12 cellular contexts compared by ENCODE assay signal in the genomic region with DNA sequence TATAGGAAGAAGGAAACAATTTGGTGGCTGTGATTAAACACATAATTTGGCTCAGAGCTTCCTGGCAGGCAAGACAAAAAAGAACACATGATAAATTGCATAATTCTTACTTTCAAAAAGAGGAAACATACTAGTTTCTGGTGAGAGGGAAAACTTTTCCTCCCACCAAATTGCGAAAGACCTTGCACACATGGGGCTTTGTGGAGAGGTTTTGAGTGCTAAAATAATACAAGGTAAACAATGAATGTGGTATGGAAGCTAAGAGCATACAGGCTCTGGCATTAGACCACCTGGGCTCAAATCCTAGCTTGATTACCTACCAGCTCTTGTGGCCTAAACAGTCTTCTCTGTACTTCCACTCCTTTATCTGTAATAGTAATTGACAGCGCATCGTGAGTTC.
DNase-seq lines count a peak whose midpoint lies in the region; ATAC-seq and TF ChIP-seq lines count a peak whose summit lies in the region.
"Had no signal": no experiment of that assay in that cellular context is flagged by ENCODE, and none has a peak within 500 bp of the region (broad histone marks: within the 10 kb centered on the region; RNA-seq: fewer than 3 reads in every experiment).

No MANE protein-coding gene starts in this region.

- H3K4me3 ChIP-seq in lung (no peak overlapping the region), vagina (no peak overlapping the region), coronary artery (no peak overlapping the region)

- no peak for TF ChIP-seq CTCF in lung (IDR thresholded peaks at IDR 0.05; ENCODE audit: control extremely low read depth, extremely low read depth)
- no peak for TF ChIP-seq CTCF in vagina (IDR thresholded peaks at IDR 0.05)
- TF ChIP-seq CTCF in coronary artery (IDR thresholded peaks at IDR 0.05), result no peak

- no peak overlapping the region for H3K27ac Mint-ChIP-seq in naive thymus-derived CD8-positive, alpha-beta T cell
- H3K27ac Mint-ChIP-seq: activated CD4-positive, alpha-beta memory T cell treated with anti-CD3 and anti-CD28 coated beads for 36 hours; stimulated activated naive B cell treated with anti-CD40 and anti-IgM and Interleukin-4, amounts not matched to agents 10 μg/mL and 1 μg/mL and 100 μg/mL, for 72 hours had no signal

- H3K27me3 ChIP-seq in lung (ENCODE audit: control insufficient read depth, insufficient read depth), result no peaks in the 10 kb centered on the region
- no peaks in the 10 kb centered on the region for H3K27me3 ChIP-seq in vagina

- no peaks in the 10 kb centered on the region for H3K27me3 Mint-ChIP-seq in naive thymus-derived CD8-positive, alpha-beta T cell
- H3K27me3 Mint-ChIP-seq: activated CD4-positive, alpha-beta memory T cell treated with anti-CD3 and anti-CD28 coated beads for 36 hours; stimulated activated naive B cell treated with anti-CD40 and anti-IgM and Interleukin-4, amounts not matched to agents 10 μg/mL and 1 μg/mL and 100 μg/mL, for 72 hours had no signal

- H3K4me1 ChIP-seq in lung (ENCODE audit: control insufficient read depth in 2 of 2, insufficient read depth in 2 of 2, low read length in 2 of 2) (peaks cover 4 to 9% of the 10 kb centered on the region in 2 donors), vagina (peaks cover 60% of the 10 kb centered on the region)

- POLR2A ChIA-PET in naive thymus-derived CD8-positive, alpha-beta T cell (lab: Charles Lee), result no interaction called here

- H3K27ac ChIP-seq in caudate nucleus (ENCODE audit: low read depth, low read length), result peak overlapping the region; percentile 48
- peak overlapping the region; percentile 37 to 51 for H3K27ac ChIP-seq in lung (ENCODE audit: low read depth in 1 of 2, low read length in 1 of 2)
- H3K27ac ChIP-seq in vagina, result peak overlapping the region; percentile 84
- peak overlapping the region in 1 of 2 donors; percentile 59 for H3K27ac ChIP-seq in coronary artery

- peaks cover 0 to 5% (median under 1%) of the 10 kb centered on the region in 4 donors for H3K4me1 Mint-ChIP-seq in naive thymus-derived CD8-positive, alpha-beta T cell

- H3K9me3 ChIP-seq in lung (ENCODE audit: control insufficient read depth in 2 of 2, insufficient read depth in 1 of 2, low read length in 1 of 2) (no peaks in the 10 kb centered on the region), vagina (no peaks in the 10 kb centered on the region)

- H3K36me3 Mint-ChIP-seq in naive thymus-derived CD8-positive, alpha-beta T cell, result peaks cover 0 to 9% (median 2%) of the 10 kb centered on the region in 3 donors
- H3K36me3 Mint-ChIP-seq: activated CD4-positive, alpha-beta memory T cell treated with anti-CD3 and anti-CD28 coated beads for 36 hours had no signal

- WGBS in lung, 2 donors, result 31 to 42% methylated on average over 3 of the region's 3 CpGs

- H3K4me3 Mint-ChIP-seq in naive thymus-derived CD8-positive, alpha-beta T cell, result no peak overlapping the region
- H3K4me3 Mint-ChIP-seq: activated CD4-positive, alpha-beta memory T cell treated with anti-CD3 and anti-CD28 coated beads for 36 hours; neural crest cell; stimulated activated naive B cell treated with anti-CD40 and anti-IgM and Interleukin-4, amounts not matched to agents 10 μg/mL and 1 μg/mL and 100 μg/mL, for 72 hours had no signal

- no peak for DNase-seq in Right ventricle myocardium inferior (ENCODE audit: missing footprints)
- DNase-seq in cardiac septum (ENCODE audit: low spot score), result no peak
- no peak for DNase-seq in caudate nucleus (lab: John Stamatoyannopoulos, UW)
- peak; percentile 48 for DNase-seq in lung (ENCODE audit: low spot score)
- DNase-seq in vagina (ENCODE audit: extremely low spot score in 2 of 2), result no peak
- DNase-seq in coronary artery (ENCODE audit: low spot score), result no peak
- no peak for DNase-seq in naive thymus-derived CD8-positive, alpha-beta T cell
- DNase-seq: activated CD4-positive, alpha-beta memory T cell treated with anti-CD3 and anti-CD28 coated beads for 36 hours; NCI-H1105 treated with DMSO at 0.1 percent for 48 hours; stimulated activated naive B cell treated with anti-CD40 and anti-IgM and Interleukin-4, amounts not matched to agents 10 μg/mL and 1 μg/mL and 100 μg/mL, for 72 hours had no signal

- H3K36me3 ChIP-seq in lung (ENCODE audit: control insufficient read depth in 2 of 2, insufficient read depth in 2 of 2, low read length in 2 of 2) (no peaks in the 10 kb centered on the region), vagina (no peaks in the 10 kb centered on the region)

- peak; percentile 58 for ATAC-seq in Right ventricle myocardium inferior
- ATAC-seq in lung (ENCODE audit: insufficient read depth, low FRiP score), result peak; percentile 67
- ATAC-seq in HG03039 (IDR thresholded peaks at IDR 0.05; ENCODE audit: unreplicated experiment), result no peak
- ATAC-seq in naive thymus-derived CD8-positive, alpha-beta T cell, result no peak

- no peaks in the 10 kb centered on the region for H3K9me3 Mint-ChIP-seq in naive thymus-derived CD8-positive, alpha-beta T cell
- H3K9me3 Mint-ChIP-seq: activated CD4-positive, alpha-beta memory T cell treated with anti-CD3 and anti-CD28 coated beads for 36 hours; stimulated activated naive B cell treated with anti-CD40 and anti-IgM and Interleukin-4, amounts not matched to agents 10 μg/mL and 1 μg/mL and 100 μg/mL, for 72 hours had no signal

- intact Hi-C loops in Right ventricle myocardium inferior (cut with DNase I), result no loop called here
- intact Hi-C loops in cardiac septum (cut with DNase I), result no loop called here
- intact Hi-C loops in vagina (cut with DNase I), result no loop called here

- TF ChIP-seq POLR2A in vagina (IDR thresholded peaks at IDR 0.05), result no peak

Comparison
In these comparisons a context has a peak if more than half of its experiments do, and no peak if none do; other contexts are left out.
1. ATAC-seq: peak in Right ventricle myocardium inferior (single experiment) and lung (single experiment); none in HG03039 (single experiment) and naive thymus-derived CD8-positive, alpha-beta T cell (0 of 2).